ENCODE assay signal across 1 cellular context in the genomic region with DNA sequence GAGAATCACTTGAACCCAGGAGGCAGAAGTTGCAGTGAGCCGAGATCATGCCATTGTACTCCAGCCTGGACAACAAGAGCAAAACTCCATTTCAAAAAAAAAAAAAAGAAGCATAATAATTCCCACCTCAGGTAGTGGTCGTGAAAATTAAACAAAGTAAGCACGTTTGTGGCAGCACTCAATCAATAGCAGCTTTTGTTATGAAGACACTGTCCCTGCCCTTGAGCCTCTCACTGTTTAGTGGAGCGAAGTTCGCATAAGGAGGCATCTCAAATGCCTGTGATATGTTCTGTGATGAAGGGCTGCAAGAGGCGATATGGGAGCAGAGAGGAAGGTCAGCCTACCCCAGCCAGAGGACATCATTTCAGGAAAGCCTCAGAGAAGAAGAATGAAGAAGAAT.
TF ChIP-seq lines count a peak whose summit lies in the region.

No MANE protein-coding gene starts in this region.

TF ChIP-seq in HepG2, 621 proteins besides CTCF, POLR2A, EP300 and RAD21 (continued from another document):
- TF ChIP-seq, protein P1, sequence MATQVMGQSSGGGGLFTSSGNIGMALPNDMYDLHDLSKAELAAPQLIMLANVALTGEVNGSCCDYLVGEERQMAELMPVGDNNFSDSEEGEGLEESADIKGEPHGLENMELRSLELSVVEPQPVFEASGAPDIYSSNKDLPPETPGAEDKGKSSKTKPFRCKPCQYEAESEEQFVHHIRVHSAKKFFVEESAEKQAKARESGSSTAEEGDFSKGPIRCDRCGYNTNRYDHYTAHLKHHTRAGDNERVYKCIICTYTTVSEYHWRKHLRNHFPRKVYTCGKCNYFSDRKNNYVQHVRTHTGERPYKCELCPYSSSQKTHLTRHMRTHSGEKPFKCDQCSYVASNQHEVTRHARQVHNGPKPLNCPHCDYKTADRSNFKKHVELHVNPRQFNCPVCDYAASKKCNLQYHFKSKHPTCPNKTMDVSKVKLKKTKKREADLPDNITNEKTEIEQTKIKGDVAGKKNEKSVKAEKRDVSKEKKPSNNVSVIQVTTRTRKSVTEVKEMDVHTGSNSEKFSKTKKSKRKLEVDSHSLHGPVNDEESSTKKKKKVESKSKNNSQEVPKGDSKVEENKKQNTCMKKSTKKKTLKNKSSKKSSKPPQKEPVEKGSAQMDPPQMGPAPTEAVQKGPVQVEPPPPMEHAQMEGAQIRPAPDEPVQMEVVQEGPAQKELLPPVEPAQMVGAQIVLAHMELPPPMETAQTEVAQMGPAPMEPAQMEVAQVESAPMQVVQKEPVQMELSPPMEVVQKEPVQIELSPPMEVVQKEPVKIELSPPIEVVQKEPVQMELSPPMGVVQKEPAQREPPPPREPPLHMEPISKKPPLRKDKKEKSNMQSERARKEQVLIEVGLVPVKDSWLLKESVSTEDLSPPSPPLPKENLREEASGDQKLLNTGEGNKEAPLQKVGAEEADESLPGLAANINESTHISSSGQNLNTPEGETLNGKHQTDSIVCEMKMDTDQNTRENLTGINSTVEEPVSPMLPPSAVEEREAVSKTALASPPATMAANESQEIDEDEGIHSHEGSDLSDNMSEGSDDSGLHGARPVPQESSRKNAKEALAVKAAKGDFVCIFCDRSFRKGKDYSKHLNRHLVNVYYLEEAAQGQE (IDR thresholded peaks at IDR 0.05; ENCODE audit: borderline replicate concordance in 1 of 2, low read depth in 1 of 2, low read length in 2 of 2): no peak
- TF ChIP-seq HDAC1 (CRISPR knock-in tag; IDR thresholded peaks at IDR 0.05) (peak; percentile 40; the same call in 1 of the 2 replicates), ZSCAN29 (CRISPR knock-in tag; conservative IDR thresholded peaks at IDR 0.05) (no peak), ZNF333 (CRISPR knock-in tag; IDR thresholded peaks at IDR 0.05; ENCODE audit: borderline replicate concordance) (no peak), MAFG (CRISPR knock-in tag; IDR thresholded peaks at IDR 0.05) (no peak), ZNF143 (CRISPR knock-in tag; IDR thresholded peaks at IDR 0.05) (no peak), PITX1 (CRISPR knock-in tag; IDR thresholded peaks at IDR 0.05) (peak; percentile 70), ZNF33B (CRISPR knock-in tag; IDR thresholded peaks at IDR 0.05) (no peak), RFXANK (CRISPR knock-in tag; IDR thresholded peaks at IDR 0.05) (no peak), RNF219 (CRISPR knock-in tag; IDR thresholded peaks at IDR 0.05) (no peak), CENPX (CRISPR knock-in tag; IDR thresholded peaks at IDR 0.05) (no peak), SOX6 (IDR thresholded peaks at IDR 0.05) (no peak), SOX6 (CRISPR knock-in tag; IDR thresholded peaks at IDR 0.05) (peak; percentile 99), SRF (IDR thresholded peaks at IDR 0.05; ENCODE audit: low read depth, low read length) (no peak), ZNF672 (CRISPR knock-in tag; IDR thresholded peaks at IDR 0.05) (no peak), POLR2G (IDR thresholded peaks at IDR 0.05; ENCODE audit: low read depth, low read length) (no peak), PHF21A (CRISPR knock-in tag; IDR thresholded peaks at IDR 0.05) (peak; percentile 27; the same call in 1 of the 2 replicates), ARID2 (CRISPR knock-in tag; IDR thresholded peaks at IDR 0.05; ENCODE audit: borderline replicate concordance) (no peak), ZNF251 (CRISPR knock-in tag; IDR thresholded peaks at IDR 0.05) (no peak), RBFOX2 (IDR thresholded peaks at IDR 0.05; ENCODE audit: low read depth, low read length) (no peak), ZNF484 (CRISPR knock-in tag; IDR thresholded peaks at IDR 0.05; ENCODE audit: borderline replicate concordance, low read depth) (no peak), ZNF713 (CRISPR knock-in tag; IDR thresholded peaks at IDR 0.05) (no peak), HDAC6 (IDR thresholded peaks at IDR 0.05; ENCODE audit: low read depth, low read length) (no peak), HDAC2 (CRISPR knock-in tag; IDR thresholded peaks at IDR 0.05) (peak; percentile 67), KDM6A (CRISPR knock-in tag; IDR thresholded peaks at IDR 0.05; ENCODE audit: low read depth) (peak; percentile 34; the same call in 1 of the 2 replicates), ZNF563 (CRISPR knock-in tag; IDR thresholded peaks at IDR 0.05) (no peak), REPIN1 (CRISPR knock-in tag; IDR thresholded peaks at IDR 0.05; ENCODE audit: borderline replicate concordance, low read depth) (no peak), TP53 (CRISPR knock-in tag; conservative IDR thresholded peaks at IDR 0.05) (no peak), ZNF709 (CRISPR knock-in tag; IDR thresholded peaks at IDR 0.05) (no peak), BHLHE40 (IDR thresholded peaks at IDR 0.05; ENCODE audit: low read length) (no peak; the same call in 1 of the 2 replicates), ZNF17 (CRISPR knock-in tag; IDR thresholded peaks at IDR 0.05) (no peak), SRY (CRISPR knock-in tag; IDR thresholded peaks at IDR 0.05) (no peak), ZKSCAN5 (CRISPR knock-in tag; IDR thresholded peaks at IDR 0.05) (no peak), ZIK1 (CRISPR knock-in tag; IDR thresholded peaks at IDR 0.05; ENCODE audit: borderline replicate concordance, low read depth) (no peak)
- TF ChIP-seq, protein P2, sequence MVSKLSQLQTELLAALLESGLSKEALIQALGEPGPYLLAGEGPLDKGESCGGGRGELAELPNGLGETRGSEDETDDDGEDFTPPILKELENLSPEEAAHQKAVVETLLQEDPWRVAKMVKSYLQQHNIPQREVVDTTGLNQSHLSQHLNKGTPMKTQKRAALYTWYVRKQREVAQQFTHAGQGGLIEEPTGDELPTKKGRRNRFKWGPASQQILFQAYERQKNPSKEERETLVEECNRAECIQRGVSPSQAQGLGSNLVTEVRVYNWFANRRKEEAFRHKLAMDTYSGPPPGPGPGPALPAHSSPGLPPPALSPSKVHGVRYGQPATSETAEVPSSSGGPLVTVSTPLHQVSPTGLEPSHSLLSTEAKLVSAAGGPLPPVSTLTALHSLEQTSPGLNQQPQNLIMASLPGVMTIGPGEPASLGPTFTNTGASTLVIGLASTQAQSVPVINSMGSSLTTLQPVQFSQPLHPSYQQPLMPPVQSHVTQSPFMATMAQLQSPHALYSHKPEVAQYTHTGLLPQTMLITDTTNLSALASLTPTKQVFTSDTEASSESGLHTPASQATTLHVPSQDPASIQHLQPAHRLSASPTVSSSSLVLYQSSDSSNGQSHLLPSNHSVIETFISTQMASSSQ (IDR thresholded peaks at IDR 0.05; ENCODE audit: low read depth): no peak
- TF ChIP-seq, protein P2 (CRISPR knock-in tag; IDR thresholded peaks at IDR 0.05; ENCODE audit: borderline replicate concordance): peak; percentile 20; the same call in 1 of the 2 replicates
- TF ChIP-seq, protein P3, sequence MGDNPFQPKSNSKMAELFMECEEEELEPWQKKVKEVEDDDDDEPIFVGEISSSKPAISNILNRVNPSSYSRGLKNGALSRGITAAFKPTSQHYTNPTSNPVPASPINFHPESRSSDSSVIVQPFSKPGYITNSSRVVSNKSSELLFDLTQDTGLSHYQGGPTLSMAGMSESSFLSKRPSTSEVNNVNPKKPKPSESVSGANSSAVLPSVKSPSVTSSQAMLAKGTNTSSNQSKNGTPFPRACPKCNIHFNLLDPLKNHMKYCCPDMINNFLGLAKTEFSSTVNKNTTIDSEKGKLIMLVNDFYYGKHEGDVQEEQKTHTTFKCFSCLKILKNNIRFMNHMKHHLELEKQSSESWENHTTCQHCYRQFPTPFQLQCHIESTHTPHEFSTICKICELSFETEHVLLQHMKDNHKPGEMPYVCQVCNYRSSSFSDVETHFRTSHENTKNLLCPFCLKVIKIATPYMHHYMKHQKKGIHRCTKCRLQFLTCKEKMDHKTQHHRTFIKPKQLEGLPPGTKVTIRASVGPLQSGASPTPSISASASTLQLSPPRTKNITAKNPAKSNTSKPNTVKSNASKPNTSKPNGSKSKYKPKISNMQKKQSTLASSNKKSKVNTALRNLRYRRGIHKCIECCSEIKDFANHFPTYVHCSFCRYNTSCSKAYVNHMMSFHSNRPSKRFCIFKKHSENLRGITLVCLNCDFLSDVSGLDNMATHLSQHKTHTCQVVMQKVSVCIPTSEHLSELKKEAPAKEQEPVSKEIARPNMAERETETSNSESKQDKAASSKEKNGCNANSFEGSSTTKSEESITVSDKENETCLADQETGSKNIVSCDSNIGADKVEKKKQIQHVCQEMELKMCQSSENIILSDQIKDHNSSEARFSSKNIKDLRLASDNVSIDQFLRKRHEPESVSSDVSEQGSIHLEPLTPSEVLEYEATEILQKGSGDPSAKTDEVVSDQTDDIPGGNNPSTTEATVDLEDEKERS (CRISPR knock-in tag; IDR thresholded peaks at IDR 0.05): no peak
- TF ChIP-seq, protein P4, sequence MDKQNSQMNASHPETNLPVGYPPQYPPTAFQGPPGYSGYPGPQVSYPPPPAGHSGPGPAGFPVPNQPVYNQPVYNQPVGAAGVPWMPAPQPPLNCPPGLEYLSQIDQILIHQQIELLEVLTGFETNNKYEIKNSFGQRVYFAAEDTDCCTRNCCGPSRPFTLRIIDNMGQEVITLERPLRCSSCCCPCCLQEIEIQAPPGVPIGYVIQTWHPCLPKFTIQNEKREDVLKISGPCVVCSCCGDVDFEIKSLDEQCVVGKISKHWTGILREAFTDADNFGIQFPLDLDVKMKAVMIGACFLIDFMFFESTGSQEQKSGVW (CRISPR knock-in tag; IDR thresholded peaks at IDR 0.05; ENCODE audit: borderline replicate concordance): no peak
- TF ChIP-seq, protein P5, sequence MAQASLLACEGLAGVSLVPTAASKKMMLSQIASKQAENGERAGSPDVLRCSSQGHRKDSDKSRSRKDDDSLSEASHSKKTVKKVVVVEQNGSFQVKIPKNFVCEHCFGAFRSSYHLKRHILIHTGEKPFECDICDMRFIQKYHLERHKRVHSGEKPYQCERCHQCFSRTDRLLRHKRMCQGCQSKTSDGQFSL (CRISPR knock-in tag; IDR thresholded peaks at IDR 0.05): no peak
- TF ChIP-seq, protein P6, sequence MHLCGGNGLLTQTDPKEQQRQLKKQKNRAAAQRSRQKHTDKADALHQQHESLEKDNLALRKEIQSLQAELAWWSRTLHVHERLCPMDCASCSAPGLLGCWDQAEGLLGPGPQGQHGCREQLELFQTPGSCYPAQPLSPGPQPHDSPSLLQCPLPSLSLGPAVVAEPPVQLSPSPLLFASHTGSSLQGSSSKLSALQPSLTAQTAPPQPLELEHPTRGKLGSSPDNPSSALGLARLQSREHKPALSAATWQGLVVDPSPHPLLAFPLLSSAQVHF (CRISPR knock-in tag; IDR thresholded peaks at IDR 0.05): no peak
- TF ChIP-seq, protein P7, sequence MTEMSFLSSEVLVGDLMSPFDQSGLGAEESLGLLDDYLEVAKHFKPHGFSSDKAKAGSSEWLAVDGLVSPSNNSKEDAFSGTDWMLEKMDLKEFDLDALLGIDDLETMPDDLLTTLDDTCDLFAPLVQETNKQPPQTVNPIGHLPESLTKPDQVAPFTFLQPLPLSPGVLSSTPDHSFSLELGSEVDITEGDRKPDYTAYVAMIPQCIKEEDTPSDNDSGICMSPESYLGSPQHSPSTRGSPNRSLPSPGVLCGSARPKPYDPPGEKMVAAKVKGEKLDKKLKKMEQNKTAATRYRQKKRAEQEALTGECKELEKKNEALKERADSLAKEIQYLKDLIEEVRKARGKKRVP (CRISPR knock-in tag; IDR thresholded peaks at IDR 0.05): no peak
